ENCODE assay signal across 8 cellular contexts in genomic region chr14:92846162-92846897, GRCh38. TPM values are rescaled to one million over a fixed set of nuclear protein-coding genes. Genes with fewer than 3 reads are reported as not detected.
DNase-seq lines count a peak whose midpoint lies in the region; ATAC-seq, FAIRE-seq and TF ChIP-seq lines count a peak whose summit lies in the region.

No MANE protein-coding gene starts in this region.

- no peak for TF ChIP-seq POLR2A in GM12891 (IDR thresholded peaks at IDR 0.05; ENCODE audit: low read depth, low read length)

- no peak for TF ChIP-seq CTCF in omental fat pad (IDR thresholded peaks at IDR 0.05)

- ATAC-seq in GM21447 (IDR thresholded peaks at IDR 0.05; ENCODE audit: unreplicated experiment) (peak; percentile 96), omental fat pad (ENCODE audit: low FRiP score) (peak; percentile 41)

- peak; percentile 91 for FAIRE-seq in GM12891 (lab: Jason Lieb, UNC)

- peak; percentile 35 for DNase-seq in GM12891 (ENCODE audit: insufficient read length, low spot score)
- DNase-seq in HPDE6-E6E7 (ENCODE audit: extremely low spot score) = peak; percentile 55
- DNase-seq in astrocyte of the hippocampus (ENCODE audit: low read depth, low spot score) = peak; percentile 19
- no peak for DNase-seq in omental fat pad (ENCODE audit: low spot score)
- no peak for DNase-seq in C1 segment of cervical spinal cord (lab: John Stamatoyannopoulos, UW)
- DNase-seq in amygdala (lab: John Stamatoyannopoulos, UW) = no peak
- no peak for DNase-seq in germinal center (ENCODE audit: low spot score)

TF ChIP-seq in GM12891, 5 proteins besides CTCF, POLR2A, EP300 and RAD21:
- TF ChIP-seq PAX5 (IDR thresholded peaks at IDR 0.05; ENCODE audit: insufficient read depth, low read length, severe bottlenecking) (no peak), SPI1 (IDR thresholded peaks at IDR 0.05; ENCODE audit: low read depth, low read length) (peak; percentile 78), POLR2AphosphoS5 (IDR thresholded peaks at IDR 0.05; ENCODE audit: low read depth, low read length) (no peak), POU2F2 (IDR thresholded peaks at IDR 0.05; ENCODE audit: low read depth, low read length) (peak; percentile 80), TAF1 (IDR thresholded peaks at IDR 0.05; ENCODE audit: low read depth, low read length) (no peak)
TF ChIP-seq in GM12891: peak in this region for 2.

RNA-seq across cellular contexts. Expression of gene GOLGA5, which starts 52.2 kb away (rescaled TPM):
- 14.9 TPM for polyA plus RNA-seq in GM12891 (2012; ENCODE audit: low read depth, missing spikeins)
- total RNA-seq in omental fat pad = 10 to 100 TPM; 25.7 to 47.4 (median 33.3) TPM

Comparison
In these comparisons a context has a peak if more than half of its experiments do, and no peak if none do; other contexts are left out.
1. DNase-seq: peak in GM12891 (single experiment), HPDE6-E6E7 (single experiment) and astrocyte of the hippocampus (single experiment); none in omental fat pad (single experiment), C1 segment of cervical spinal cord (0 of 14), amygdala (0 of 56) and germinal center (single experiment).